ENCODE assay signal across 8 cellular contexts in genomic region chr20:51385941-51386530, GRCh38.
A peak's percentile ranks its signal among the peaks of the same experiment; 100 is the strongest.
DNase-seq lines count a peak whose midpoint lies in the region; ATAC-seq and TF ChIP-seq lines count a peak whose summit lies in the region.

No MANE protein-coding gene starts in this region.

- H3K27ac ChIP-seq in tibial artery: no peak overlapping the region

- H3K4me1 Mint-ChIP-seq in activated T-cell treated with anti-CD3 and anti-CD28 coated beads, Interleukin-2, amount 50 U/mL, for 72 hours (ENCODE audit: low read depth): peaks cover 77% of the 10 kb centered on the region

- H3K4me3 ChIP-seq in MG63: no peak overlapping the region
- no peak overlapping the region for H3K4me3 ChIP-seq in tibial artery

- H3K27me3 ChIP-seq in MG63: no peaks in the 10 kb centered on the region
- no peaks in the 10 kb centered on the region for H3K27me3 ChIP-seq in tibial artery

- H3K4me3 Mint-ChIP-seq in activated T-cell treated with anti-CD3 and anti-CD28 coated beads, Interleukin-2, amount 50 U/mL, for 72 hours: peak overlapping the region; percentile 37 to 52

- H3K27me3 Mint-ChIP-seq in activated T-cell treated with anti-CD3 and anti-CD28 coated beads, Interleukin-2, amount 50 U/mL, for 72 hours (ENCODE audit: low read depth): no peaks in the 10 kb centered on the region

- no peaks in the 10 kb centered on the region for H3K4me1 ChIP-seq in tibial artery

- no peaks in the 10 kb centered on the region for H3K9me3 Mint-ChIP-seq in activated T-cell treated with anti-CD3 and anti-CD28 coated beads, Interleukin-2, amount 50 U/mL, for 72 hours

- H3K27ac Mint-ChIP-seq in activated T-cell treated with anti-CD3 and anti-CD28 coated beads, Interleukin-2, amount 50 U/mL, for 72 hours: no peak overlapping the region

- H3K36me3 ChIP-seq in MG63 (no peaks in the 10 kb centered on the region), tibial artery (no peaks in the 10 kb centered on the region)

- no peaks in the 10 kb centered on the region for H3K9me3 ChIP-seq in MG63
- no peaks in the 10 kb centered on the region for H3K9me3 ChIP-seq in tibial artery

- peak; percentile 45 for DNase-seq in activated T-cell treated with anti-CD3 and anti-CD28 coated beads, Interleukin-2, amount 50 U/mL, for 1 hour
- DNase-seq in activated T-cell treated with anti-CD3 and anti-CD28 coated beads for 4 hours (no peak), MG63 (peak; percentile 28), cardiac septum (ENCODE audit: low spot score) (peak; percentile 49), tibial artery (peak in 1 of 2 donors; percentile 32), C1 segment of cervical spinal cord (lab: John Stamatoyannopoulos, UW) (no peak), GOT3 (lab: John Stamatoyannopoulos, UW) (no peak)
- DNase-seq in activated T-cell treated with anti-CD3 and anti-CD28 coated beads, Interleukin-2, amount 50 U/mL, for 72 hours: peak in 1 of 2 donors; percentile 24

- peak; percentile 42 to 55 for TF ChIP-seq CTCF in tibial artery (IDR thresholded peaks at IDR 0.05)

- intact Hi-C loops in cardiac septum (cut with DNase I): no loop called here
- intact Hi-C loops in tibial artery (cut with DNase I; ENCODE audit: low total_unique reads): no loop called here

- ATAC-seq in activated T-cell treated with anti-CD3 and anti-CD28 coated beads, Interleukin-2, amount 50 U/mL, for 72 hours (replicated peaks in 1 of 2): peak in 1 of 2 donors; percentile 16

- H3K36me3 Mint-ChIP-seq in activated T-cell treated with anti-CD3 and anti-CD28 coated beads, Interleukin-2, amount 50 U/mL, for 72 hours (ENCODE audit: insufficient read depth in 2 of 2): peaks cover 5 to 19% of the 10 kb centered on the region in 2 donors

Comparison
In these comparisons a context has a peak if more than half of its experiments do, and no peak if none do; other contexts are left out.
1. DNase-seq: peak in activated T-cell treated with anti-CD3 and anti-CD28 coated beads, Interleukin-2, amount 50 U/mL, for 1 hour (single experiment), MG63 (single experiment) and cardiac septum (single experiment); none in activated T-cell treated with anti-CD3 and anti-CD28 coated beads for 4 hours (single experiment), C1 segment of cervical spinal cord (0 of 14) and GOT3 (single experiment).